ENCODE assay signal across 20 cellular contexts in genomic region chr3:177464392-177465225, GRCh38.
A peak's percentile ranks its signal among the peaks of the same experiment; 100 is the strongest.
DNase-seq lines count a peak whose midpoint lies in the region; ATAC-seq and TF ChIP-seq lines count a peak whose summit lies in the region.
"Had no signal": no experiment of that assay in that cellular context is flagged by ENCODE, and none has a peak within 500 bp of the region (broad histone marks: within the 10 kb centered on the region; RNA-seq: fewer than 3 reads in every experiment).

No MANE protein-coding gene starts in this region.

- no peaks in the 10 kb centered on the region for H3K27me3 Mint-ChIP-seq in CD4-positive, CD25-positive, alpha-beta regulatory T cell
- H3K27me3 Mint-ChIP-seq: naive thymus-derived CD8-positive, alpha-beta T cell had no signal

- dilution Hi-C loops in mammary epithelial cell (cut with HindIII; ENCODE audit: low sequenced_read_pairs): no loop called here

- H3K27ac Mint-ChIP-seq in CD4-positive, CD25-positive, alpha-beta regulatory T cell: peak overlapping the region in 2 of 3 donors; percentile 9 to 79
- H3K27ac Mint-ChIP-seq: activated CD8-positive, alpha-beta T cell treated with anti-CD3 and anti-CD28 coated beads, Interleukin-2, amount 10 ng/mL, durations not matched to agents 7 days and 5 days; activated T-helper 1 cell treated with anti-CD3 and anti-CD28 coated beads, Interleukin-12 subunit alpha, Interleukin-12 subunit beta, Interleukin-2, Interleukin-4 antibody, amounts not matched to agents 30 ng/mL and 10 ng/mL and 1 ng/mL, durations not matched to agents 14 hours and 24 hours and 36 hours had no signal

- DNase-seq in CD4-positive, CD25-positive, alpha-beta regulatory T cell: no peak
- peak; percentile 82 for DNase-seq in amniotic epithelial cell (ENCODE audit: low read depth)
- DNase-seq in kidney glomerular epithelial cell (lab: John Stamatoyannopoulos, UW): peak; percentile 53
- DNase-seq in gastrocnemius medialis: no peak
- DNase-seq in MV-4-11 (lab: John Stamatoyannopoulos, UW): no peak
- DNase-seq in mammary epithelial cell: no peak
- DNase-seq in upper lobe of right lung: no peak
- no peak for DNase-seq in NCI-H1092 (lab: John Stamatoyannopoulos, UW)
- DNase-seq: activated CD8-positive, alpha-beta T cell treated with anti-CD3 and anti-CD28 coated beads, Interleukin-2, amount 10 ng/mL, durations not matched to agents 7 days and 5 days; adrenal gland; Caco-2; Karpas-422; left cardiac atrium; naive thymus-derived CD8-positive, alpha-beta T cell; NCI-H1436; NCI-H526; OCI-M1; stimulated activated CD4-positive, alpha-beta T cell treated with anti-CD3 and anti-CD28 coated beads, Interleukin-4, amount 100 ng/mL, for 1 hour had no signal

- no peak overlapping the region for H3K9ac ChIP-seq in mammary epithelial cell (ENCODE audit: insufficient read depth, low read length)

- H3K4me3 ChIP-seq in CD4-positive, CD25-positive, alpha-beta regulatory T cell (ENCODE audit: low read depth, low read length): peak overlapping the region; percentile 42
- H3K4me3 ChIP-seq in gastrocnemius medialis (peak overlapping the region in 1 of 4 donors; percentile 18), mammary epithelial cell (replicated peaks in 1 of 3; ENCODE audit: insufficient read depth in 1 of 3, low read depth in 2 of 3, low read length in 3 of 3) (no peak overlapping the region), upper lobe of right lung (no peak overlapping the region)
- H3K4me3 ChIP-seq: adrenal gland had no signal

- no peak overlapping the region for H3K4me3 Mint-ChIP-seq in CD4-positive, CD25-positive, alpha-beta regulatory T cell
- H3K4me3 Mint-ChIP-seq: activated CD8-positive, alpha-beta T cell treated with anti-CD3 and anti-CD28 coated beads, Interleukin-2, amount 10 ng/mL, durations not matched to agents 7 days and 5 days; activated T-helper 1 cell treated with anti-CD3 and anti-CD28 coated beads, Interleukin-12 subunit alpha, Interleukin-12 subunit beta, Interleukin-2, Interleukin-4 antibody, amounts not matched to agents 30 ng/mL and 10 ng/mL and 1 ng/mL, durations not matched to agents 14 hours and 24 hours and 36 hours; naive thymus-derived CD8-positive, alpha-beta T cell had no signal

- H3K4me1 Mint-ChIP-seq in CD4-positive, CD25-positive, alpha-beta regulatory T cell: peaks cover 14 to 26% (median 21%) of the 10 kb centered on the region in 4 donors
- H3K4me1 Mint-ChIP-seq: naive thymus-derived CD8-positive, alpha-beta T cell had no signal

- H3K36me3 Mint-ChIP-seq in CD4-positive, CD25-positive, alpha-beta regulatory T cell: no peaks in the 10 kb centered on the region
- H3K36me3 Mint-ChIP-seq: naive thymus-derived CD8-positive, alpha-beta T cell had no signal

- peaks cover 14% of the 10 kb centered on the region for H3K4me1 ChIP-seq in CD4-positive, CD25-positive, alpha-beta regulatory T cell (ENCODE audit: control insufficient read depth, insufficient read depth, low read length, poor library complexity, severe bottlenecking)
- peaks cover 7 to 48% of the 10 kb centered on the region in 2 donors for H3K4me1 ChIP-seq in gastrocnemius medialis
- peaks cover 12% of the 10 kb centered on the region for H3K4me1 ChIP-seq in mammary epithelial cell (ENCODE audit: insufficient read depth, low read length)
- peaks cover 4% of the 10 kb centered on the region for H3K4me1 ChIP-seq in upper lobe of right lung
- H3K4me1 ChIP-seq: Caco-2 had no signal

- H3K9me3 ChIP-seq in CD4-positive, CD25-positive, alpha-beta regulatory T cell (ENCODE audit: control insufficient read depth in 2 of 2, low read length in 2 of 2): no peaks in the 10 kb centered on the region
- H3K9me3 ChIP-seq in gastrocnemius medialis (no peaks in the 10 kb centered on the region), mammary epithelial cell (replicated peaks; ENCODE audit: insufficient read depth, low read length) (no peaks in the 10 kb centered on the region), upper lobe of right lung (no peaks in the 10 kb centered on the region)
- H3K9me3 ChIP-seq: adrenal gland, Caco-2 had no signal

- TF ChIP-seq CTCF in gastrocnemius medialis (IDR thresholded peaks at IDR 0.05 in 4 of 5, conservative IDR thresholded peaks at IDR 0.05 in 1 of 5): no peak
- TF ChIP-seq CTCF in mammary epithelial cell (conservative IDR thresholded peaks at IDR 0.05 in 1 of 2, IDR thresholded peaks at IDR 0.05 in 1 of 2; ENCODE audit: extremely low read depth in 1 of 2, insufficient read depth in 1 of 2, low read depth in 1 of 2, low read length in 2 of 2): no peak
- no peak for TF ChIP-seq CTCF in upper lobe of right lung (IDR thresholded peaks at IDR 0.05)

- ATAC-seq in CD4-positive, CD25-positive, alpha-beta regulatory T cell (ENCODE audit: low read depth in 2 of 2): no peak
- peak; percentile 27 to 55 for ATAC-seq in gastrocnemius medialis
- ATAC-seq in upper lobe of right lung: no peak
- ATAC-seq: activated CD8-positive, alpha-beta T cell treated with anti-CD3 and anti-CD28 coated beads, Interleukin-2, amount 10 ng/mL, durations not matched to agents 7 days and 5 days; naive thymus-derived CD8-positive, alpha-beta T cell had no signal

- no peak overlapping the region for H3K4me2 ChIP-seq in mammary epithelial cell (ENCODE audit: insufficient read depth, low read depth, low read length)

- TF ChIP-seq POLR2A in gastrocnemius medialis (IDR thresholded peaks at IDR 0.05): no peak

- peaks cover 0 to 5% (median 0%) of the 10 kb centered on the region in 7 donors for H3K9me3 Mint-ChIP-seq in CD4-positive, CD25-positive, alpha-beta regulatory T cell
- H3K9me3 Mint-ChIP-seq: naive thymus-derived CD8-positive, alpha-beta T cell had no signal

- H2AFZ ChIP-seq in mammary epithelial cell (ENCODE audit: low read depth, low read length): no peak overlapping the region

- no peaks in the 10 kb centered on the region for H3K79me2 ChIP-seq in mammary epithelial cell (ENCODE audit: insufficient read depth, low read length)

- no peaks in the 10 kb centered on the region for H3K27me3 ChIP-seq in CD4-positive, CD25-positive, alpha-beta regulatory T cell (ENCODE audit: control insufficient read depth, insufficient read depth, low read length)
- H3K27me3 ChIP-seq in gastrocnemius medialis (no peaks in the 10 kb centered on the region), mammary epithelial cell (ENCODE audit: insufficient read depth, low read length) (no peaks in the 10 kb centered on the region), upper lobe of right lung (no peaks in the 10 kb centered on the region)
- H3K27me3 ChIP-seq: adrenal gland had no signal

- in situ Hi-C loops in gastrocnemius medialis (cut with MboI; ENCODE audit: low sequenced_read_pairs in 4 of 4): loop anchor here in 1 of 4 donors (25.0 kb wide), 1 partner anchor 277 kb away; the partner anchor contains the start of gene TBL1XR1
- in situ Hi-C loops in mammary epithelial cell (cut with MboI; ENCODE audit: low sequenced_read_pairs in 2 of 2): loop anchor here in 1 of 2 donors (25.0 kb wide), 2 partner anchors 277 to 323 kb away; partner anchors contain the start of gene TBL1XR1

- H3K27ac ChIP-seq in CD4-positive, CD25-positive, alpha-beta regulatory T cell (ENCODE audit: insufficient read depth, low read length, poor library complexity, severe bottlenecking): no peak overlapping the region
- H3K27ac ChIP-seq in gastrocnemius medialis (peak overlapping the region; percentile 27 to 61 (median 45)), mammary epithelial cell (ENCODE audit: insufficient read depth, low read depth, low read length) (no peak overlapping the region), upper lobe of right lung (no peak overlapping the region)
- H3K27ac ChIP-seq: HL-60 had no signal

- 97% methylated on average over 5 of the region's 5 CpGs for WGBS in mammary epithelial cell (ENCODE audit: low coverage, missing lambda C conversion rate)

- BruUV-seq in mammary epithelial cell (replicated peaks; lab: Mats Ljungman, UMichigan): no TSS peak

- H3K36me3 ChIP-seq in CD4-positive, CD25-positive, alpha-beta regulatory T cell (ENCODE audit: control insufficient read depth, insufficient read depth, low read length): no peaks in the 10 kb centered on the region
- H3K36me3 ChIP-seq in gastrocnemius medialis (no peaks in the 10 kb centered on the region), mammary epithelial cell (ENCODE audit: insufficient read depth, low read length) (no peaks in the 10 kb centered on the region), upper lobe of right lung (no peaks in the 10 kb centered on the region)
- H3K36me3 ChIP-seq: adrenal gland had no signal

- intact Hi-C loops in gastrocnemius medialis (cut with DNase I; ENCODE audit: low total_unique reads) (loop anchor here (5.0 to 10.0 kb wide), 2 partner anchors 107 to 220 kb away; no protein-coding TSS in a partner anchor), mammary epithelial cell (cut with micrococcal nuclease) (no loop called here), upper lobe of right lung (cut with DNase I) (no loop called here)

- CTCF ChIA-PET in mammary epithelial cell (lab: Charles Lee; ENCODE audit: low non-redundant PET): no interaction called here

- no peaks in the 10 kb centered on the region for H4K20me1 ChIP-seq in mammary epithelial cell (ENCODE audit: insufficient read depth, low read length)

Comparison
In these comparisons a context has a peak if more than half of its experiments do, and no peak if none do; other contexts are left out.
1. ATAC-seq: peak in gastrocnemius medialis (2 of 2); none in CD4-positive, CD25-positive, alpha-beta regulatory T cell (0 of 2) and upper lobe of right lung (single experiment).
2. DNase-seq: peak in amniotic epithelial cell (single experiment) and kidney glomerular epithelial cell (single experiment); none in CD4-positive, CD25-positive, alpha-beta regulatory T cell (0 of 3), gastrocnemius medialis (0 of 2), MV-4-11 (single experiment), mammary epithelial cell (single experiment), upper lobe of right lung (single experiment) and NCI-H1092 (single experiment).
3. H3K27ac ChIP-seq: peak in gastrocnemius medialis (4 of 4); none in CD4-positive, CD25-positive, alpha-beta regulatory T cell (single experiment), mammary epithelial cell (single experiment) and upper lobe of right lung (single experiment).